Comparison of ENCODE assay signal across 28 cellular contexts in genomic region chr13:21936674-21937073, GRCh38.
"Had no signal": no experiment of that assay in that cellular context is flagged by ENCODE, and none has a peak within 500 bp of the region (broad histone marks: within the 10 kb centered on the region; RNA-seq: fewer than 3 reads in every experiment).

No MANE protein-coding gene starts in this region.

- H3K4me2 ChIP-seq: neural progenitor cell had no signal

- H3K27me3 ChIP-seq: neural progenitor cell, neutrophil, pancreas, right atrium auricular region, right lobe of liver, sigmoid colon, suprapubic skin, testis, transverse colon, vagina had no signal

- H3K27ac ChIP-seq: neural progenitor cell, neutrophil, pancreas, prostate gland, right atrium auricular region, right lobe of liver, sigmoid colon, suprapubic skin, testis, tibial artery, transverse colon, vagina had no signal

- H3K4me1 ChIP-seq: neural progenitor cell, pancreas, prostate gland, right atrium auricular region, right lobe of liver, suprapubic skin, testis, tibial artery, vagina had no signal

- H3K4me3 Mint-ChIP-seq: naive B cell; naive thymus-derived CD8-positive, alpha-beta T cell; natural killer cell treated with Interleukin-12 subunit alpha and Interleukin-12 subunit beta and Interleukin-15 and Interleukin-18, amount 100 ng/mL, for 72 hours; neural progenitor cell; stimulated activated effector memory CD8-positive, alpha-beta T cell treated with anti-CD3 and anti-CD28 coated beads, Interleukin-12 subunit alpha, Interleukin-12 subunit beta, amount 100 ng/mL, for 72 hours; stimulated activated naive CD8-positive, alpha-beta T cell treated with anti-CD3 and anti-CD28 coated beads, Interleukin-15, amount 100 ng/mL, for 72 hours; type B pancreatic cell had no signal

- H2AFZ ChIP-seq: neural progenitor cell had no signal

- H3K27ac Mint-ChIP-seq: naive B cell; naive thymus-derived CD8-positive, alpha-beta T cell; natural killer cell treated with Interleukin-12 subunit alpha and Interleukin-12 subunit beta and Interleukin-15 and Interleukin-18, amount 100 ng/mL, for 72 hours; neural progenitor cell; stimulated activated effector memory CD8-positive, alpha-beta T cell treated with anti-CD3 and anti-CD28 coated beads, Interleukin-12 subunit alpha, Interleukin-12 subunit beta, amount 100 ng/mL, for 72 hours; stimulated activated naive CD8-positive, alpha-beta T cell treated with anti-CD3 and anti-CD28 coated beads, Interleukin-15, amount 100 ng/mL, for 72 hours; type B pancreatic cell had no signal

- H3K36me3 ChIP-seq: neural progenitor cell, neutrophil, pancreas, prostate gland, right atrium auricular region, right lobe of liver, sigmoid colon, suprapubic skin, tibial artery, transverse colon, vagina had no signal

- H3K36me3 Mint-ChIP-seq: naive B cell; naive thymus-derived CD8-positive, alpha-beta T cell; natural killer cell treated with Interleukin-12 subunit alpha and Interleukin-12 subunit beta and Interleukin-15 and Interleukin-18, amount 100 ng/mL, for 72 hours; neural progenitor cell; stimulated activated effector memory CD8-positive, alpha-beta T cell treated with anti-CD3 and anti-CD28 coated beads, Interleukin-12 subunit alpha, Interleukin-12 subunit beta, amount 100 ng/mL, for 72 hours; type B pancreatic cell had no signal

- H3K4me3 ChIP-seq: neural progenitor cell, pancreas, prostate gland, right atrium auricular region, right lobe of liver, sigmoid colon, suprapubic skin, testis, tibial artery, transverse colon, vagina had no signal

- H3K9ac ChIP-seq: neural progenitor cell had no signal

- H3K4me1 Mint-ChIP-seq: naive B cell; naive thymus-derived CD8-positive, alpha-beta T cell; neural progenitor cell; stimulated activated effector memory CD8-positive, alpha-beta T cell treated with anti-CD3 and anti-CD28 coated beads, Interleukin-12 subunit alpha, Interleukin-12 subunit beta, amount 100 ng/mL, for 72 hours; stimulated activated naive CD8-positive, alpha-beta T cell treated with anti-CD3 and anti-CD28 coated beads, Interleukin-15, amount 100 ng/mL, for 72 hours had no signal

- H3K9me3 ChIP-seq: neutrophil, pancreas, prostate gland, right atrium auricular region, right lobe of liver, sigmoid colon, suprapubic skin, testis, tibial artery, transverse colon, vagina had no signal

- H3K27me3 Mint-ChIP-seq: naive B cell; stimulated activated naive CD8-positive, alpha-beta T cell treated with anti-CD3 and anti-CD28 coated beads, Interleukin-15, amount 100 ng/mL, for 72 hours had no signal

- ATAC-seq: naive thymus-derived CD8-positive, alpha-beta T cell; pancreas; right lobe of liver; stimulated activated effector memory CD8-positive, alpha-beta T cell treated with anti-CD3 and anti-CD28 coated beads, Interleukin-12 subunit alpha, Interleukin-12 subunit beta, amount 100 ng/mL, for 72 hours; stimulated activated naive CD8-positive, alpha-beta T cell treated with anti-CD3 and anti-CD28 coated beads, Interleukin-15, amount 100 ng/mL, for 72 hours; stimulated activated naive CD8-positive, alpha-beta T cell treated with anti-CD3 and anti-CD28 coated beads, Interleukin-15, Interleukin-2, amounts not matched to agents 100 U/mL and 50 U/mL, for 24 hours had no signal

- DNase-seq: naive B cell; naive thymus-derived CD8-positive, alpha-beta T cell; nucleus accumbens; pancreas; retina; right lobe of liver; sigmoid colon; small intestine; stimulated activated CD4-positive, alpha-beta T cell treated with anti-CD3 and anti-CD28 coated beads, Interleukin-15, amount 100 ng/mL, for 24 hours; stimulated activated CD4-positive, alpha-beta T cell treated with anti-CD3 and anti-CD28 coated beads, Interleukin-2, amount 100 ng/mL, for 24 hours; stimulated activated CD4-positive, alpha-beta T cell treated with anti-CD3 and anti-CD28 coated beads, Interleukin-2, amount 100 ng/mL, for 48 hours; stimulated activated CD4-positive, alpha-beta T cell treated with anti-CD3 and anti-CD28 coated beads, Interleukin-4, amount 100 ng/mL, for 24 hours; stimulated activated naive CD4-positive, alpha-beta T cell; stimulated activated naive CD8-positive, alpha-beta T cell treated with anti-CD3 and anti-CD28 coated beads, Interleukin-15, amount 100 ng/mL, for 72 hours; stimulated activated naive CD8-positive, alpha-beta T cell treated with anti-CD3 and anti-CD28 coated beads, Interleukin-15, Interleukin-2, amounts not matched to agents 100 U/mL and 50 U/mL, for 24 hours; substantia nigra; testis; tibial artery; transverse colon had no signal

- H3K9me3 Mint-ChIP-seq: neural progenitor cell; stimulated activated effector memory CD8-positive, alpha-beta T cell treated with anti-CD3 and anti-CD28 coated beads, Interleukin-12 subunit alpha, Interleukin-12 subunit beta, amount 100 ng/mL, for 72 hours; stimulated activated naive CD8-positive, alpha-beta T cell treated with anti-CD3 and anti-CD28 coated beads, Interleukin-15, amount 100 ng/mL, for 72 hours; type B pancreatic cell had no signal
